19 cellular contexts compared by ENCODE assay signal in genomic region chr2:37658682-37659081, GRCh38. TPM values are rescaled to one million over a fixed set of nuclear protein-coding genes. Genes with fewer than 3 reads are reported as not detected.
DNase-seq lines count a peak whose midpoint lies in the region; ATAC-seq, FAIRE-seq and TF ChIP-seq lines count a peak whose summit lies in the region.
"Had no signal": no experiment of that assay in that cellular context is flagged by ENCODE, and none has a peak within 500 bp of the region (broad histone marks: within the 10 kb centered on the region; RNA-seq: fewer than 3 reads in every experiment).

No MANE protein-coding gene starts in this region.

- H3K27me3 ChIP-seq in CD4-positive, CD25-positive, alpha-beta regulatory T cell (ENCODE audit: control insufficient read depth, insufficient read depth, low read length) = no peaks in the 10 kb centered on the region

- peaks cover 28% of the 10 kb centered on the region for H3K36me3 ChIP-seq in CD4-positive, CD25-positive, alpha-beta regulatory T cell (ENCODE audit: control insufficient read depth, insufficient read depth, low read length)

- no peak for ATAC-seq in CD4-positive, CD25-positive, alpha-beta regulatory T cell (ENCODE audit: low read depth in 2 of 2)
- no peak for ATAC-seq in HG02973 (IDR thresholded peaks at IDR 0.05; ENCODE audit: unreplicated experiment)
- ATAC-seq: HCT116 had no signal

- peak overlapping the region; percentile 76 for H3K27ac ChIP-seq in CD4-positive, CD25-positive, alpha-beta regulatory T cell (ENCODE audit: insufficient read depth, low read length, poor library complexity, severe bottlenecking)

- H3K4me3 ChIP-seq in CD4-positive, CD25-positive, alpha-beta regulatory T cell (ENCODE audit: low read depth, low read length) = no peak overlapping the region

- H3K36me3 Mint-ChIP-seq in CD4-positive, CD25-positive, alpha-beta regulatory T cell = peaks cover 21% of the 10 kb centered on the region
- peaks cover 3% of the 10 kb centered on the region for H3K36me3 Mint-ChIP-seq in IgD-negative memory B cell
- peaks cover 44% of the 10 kb centered on the region for H3K36me3 Mint-ChIP-seq in endothelial cell (ENCODE audit: low read depth, unreplicated experiment)
- H3K36me3 Mint-ChIP-seq in osteocyte (ENCODE audit: unreplicated experiment) = peaks cover 12% of the 10 kb centered on the region

- peak overlapping the region in 2 of 4 donors; percentile 18 to 53 for H3K4me3 Mint-ChIP-seq in CD4-positive, CD25-positive, alpha-beta regulatory T cell
- H3K4me3 Mint-ChIP-seq in IgD-negative memory B cell (peak overlapping the region in 2 of 4 donors; percentile 4 to 31), endothelial cell (ENCODE audit: unreplicated experiment) (peak overlapping the region; percentile 58), osteocyte (ENCODE audit: unreplicated experiment) (no peak overlapping the region)

- H3K27me3 Mint-ChIP-seq in CD4-positive, CD25-positive, alpha-beta regulatory T cell = no peaks in the 10 kb centered on the region
- H3K27me3 Mint-ChIP-seq in IgD-negative memory B cell (no peaks in the 10 kb centered on the region), endothelial cell (ENCODE audit: unreplicated experiment) (peaks cover 12% of the 10 kb centered on the region), osteocyte (ENCODE audit: unreplicated experiment) (no peaks in the 10 kb centered on the region)

- H3K4me1 Mint-ChIP-seq in CD4-positive, CD25-positive, alpha-beta regulatory T cell = peaks cover 51 to 99% (median 79%) of the 10 kb centered on the region in 4 donors
- H3K4me1 Mint-ChIP-seq in IgD-negative memory B cell (peaks cover 48 to 84% (median 61%) of the 10 kb centered on the region in 3 donors), endothelial cell (ENCODE audit: unreplicated experiment) (peaks cover 81% of the 10 kb centered on the region), osteocyte (ENCODE audit: unreplicated experiment) (peaks cover 74% of the 10 kb centered on the region)

- peak overlapping the region; percentile 34 to 93 (median 66) for H3K27ac Mint-ChIP-seq in CD4-positive, CD25-positive, alpha-beta regulatory T cell
- H3K27ac Mint-ChIP-seq in IgD-negative memory B cell = peak overlapping the region; percentile 65 to 88 (median 77)
- H3K27ac Mint-ChIP-seq in endothelial cell (ENCODE audit: unreplicated experiment) = peak overlapping the region; percentile 55
- peak overlapping the region; percentile 12 for H3K27ac Mint-ChIP-seq in osteocyte (ENCODE audit: unreplicated experiment)

- peaks cover 76% of the 10 kb centered on the region for H3K4me1 ChIP-seq in CD4-positive, CD25-positive, alpha-beta regulatory T cell (ENCODE audit: control insufficient read depth, insufficient read depth, low read length, poor library complexity, severe bottlenecking)

- H3K9me3 ChIP-seq in CD4-positive, CD25-positive, alpha-beta regulatory T cell (ENCODE audit: control insufficient read depth in 2 of 2, low read length in 2 of 2) = no peaks in the 10 kb centered on the region

- H3K9me3 Mint-ChIP-seq in CD4-positive, CD25-positive, alpha-beta regulatory T cell = no peaks in the 10 kb centered on the region
- H3K9me3 Mint-ChIP-seq in IgD-negative memory B cell (no peaks in the 10 kb centered on the region), endothelial cell (ENCODE audit: unreplicated experiment) (no peaks in the 10 kb centered on the region), osteocyte (ENCODE audit: unreplicated experiment) (no peaks in the 10 kb centered on the region)

- FAIRE-seq in RCC 7860 (lab: Jason Lieb, UNC) = no peak
- FAIRE-seq: HTR-8/SVneo, TTC549 had no signal

- no peak for DNase-seq in CD4-positive, CD25-positive, alpha-beta regulatory T cell
- DNase-seq in endothelial cell (ENCODE audit: low spot score) (no peak), osteocyte (ENCODE audit: extremely low spot score, unreplicated experiment) (no peak), SKM-1 (lab: John Stamatoyannopoulos, UW; ENCODE audit: unreplicated experiment) (no peak), RCC 7860 (ENCODE audit: low spot score) (no peak), NCI-H146 treated with DMSO at 0.1 percent for 48 hours (lab: John Stamatoyannopoulos, UW; ENCODE audit: unreplicated experiment) (no peak)
- DNase-seq: C1 segment of cervical spinal cord; effector CD8-positive, alpha-beta T cell; head of caudate nucleus; NCI-H1092 treated with DMSO at 0.1 percent for 48 hours; NCI-H510A treated with DMSO at 0.1 percent for 48 hours; posterior cingulate gyrus; RPMI8226; stimulated activated CD4-positive, alpha-beta T cell treated with anti-CD3 and anti-CD28 coated beads, Interleukin-2, amount 100 ng/mL, for 48 hours had no signal

- no peak for TF ChIP-seq CTCF in endothelial cell (IDR thresholded peaks at IDR 0.05; ENCODE audit: unreplicated experiment)
- TF ChIP-seq CTCF in osteocyte (IDR thresholded peaks at IDR 0.05) = no peak

RNA-seq across cellular contexts. Expression of gene CDC42EP3, which starts 12.8 kb away (rescaled TPM):
- total RNA-seq in CD4-positive, CD25-positive, alpha-beta regulatory T cell = 36.4 TPM
- polyA plus RNA-seq in CD4-positive, CD25-positive, alpha-beta regulatory T cell = 10 to 100 TPM; 57.9 to 81.4 (median 68.5) TPM
- 68.3 TPM for polyA plus RNA-seq in IgD-negative memory B cell
- 53.1 TPM for total RNA-seq in endothelial cell (ENCODE audit: unreplicated experiment)
- 40.9 and 46.2 TPM in 2 replicates for total RNA-seq in osteocyte

Comparison
In these comparisons a context has a peak if more than half of its experiments do, and no peak if none do; other contexts are left out.
1. H3K27ac Mint-ChIP-seq: peak in every context shown above with its lines; median percentile 77 in IgD-negative memory B cell; 66 in CD4-positive, CD25-positive, alpha-beta regulatory T cell; 55 in endothelial cell; 12 in osteocyte.